ENCODE assay signal across 1 cellular context in genomic region chr13:21603531-21604448, GRCh38.
A peak's percentile ranks its signal among the peaks of the same experiment; 100 is the strongest.
TF ChIP-seq lines count a peak whose summit lies in the region.

MICU2 (minus strand) TSS chr13:21604170; CDS start chr13:21604148, 22 bp downstream.

TF ChIP-seq in HepG2, 621 proteins besides CTCF, POLR2A, EP300 and RAD21 (continued from another document and continues in another):
- TF ChIP-seq MYPOP (CRISPR knock-in tag; IDR thresholded peaks at IDR 0.05) (peak; percentile 93), FIP1L1 (IDR thresholded peaks at IDR 0.05; ENCODE audit: borderline replicate concordance, insufficient read depth, low read depth, low read length) (no peak), BCLAF1 (IDR thresholded peaks at IDR 0.05) (no peak), KDM4B (CRISPR knock-in tag; IDR thresholded peaks at IDR 0.05) (no peak), SP140L (CRISPR knock-in tag; IDR thresholded peaks at IDR 0.05; ENCODE audit: borderline replicate concordance) (no peak), FOXA1 (IDR thresholded peaks at IDR 0.05) (no peak), FOXA1 (CRISPR knock-in tag; IDR thresholded peaks at IDR 0.05) (peak; percentile 18; the same call in 1 of the 2 replicates), ZNF800 (CRISPR knock-in tag; IDR thresholded peaks at IDR 0.05) (no peak), DPF2 (CRISPR knock-in tag; IDR thresholded peaks at IDR 0.05; ENCODE audit: borderline replicate concordance, low read depth) (no peak), ZNF468 (CRISPR knock-in tag; IDR thresholded peaks at IDR 0.05) (no peak), RBM22 (optimal IDR thresholded peaks at IDR 0.05; ENCODE audit: low read length) (no peak), CEBPG (CRISPR knock-in tag; IDR thresholded peaks at IDR 0.05) (no peak), CHCHD3 (CRISPR knock-in tag; IDR thresholded peaks at IDR 0.05) (no peak), ONECUT2 (CRISPR knock-in tag; IDR thresholded peaks at IDR 0.05) (no peak), RNF2 (conservative IDR thresholded peaks at IDR 0.05; ENCODE audit: low read depth) (peak; percentile 91), KIAA2018 (CRISPR knock-in tag; IDR thresholded peaks at IDR 0.05; ENCODE audit: borderline replicate concordance) (no peak; the same call in 1 of the 2 replicates), CBFB (CRISPR knock-in tag; IDR thresholded peaks at IDR 0.05) (peak; percentile 72), ZNF564 (CRISPR knock-in tag; IDR thresholded peaks at IDR 0.05) (peak; percentile 88; the same call in 1 of the 2 replicates), TFAP4 (IDR thresholded peaks at IDR 0.05; ENCODE audit: borderline replicate concordance, low read depth) (peak; percentile 12; the same call in 1 of the 2 replicates), TEAD3 (CRISPR knock-in tag; optimal IDR thresholded peaks at IDR 0.05; ENCODE audit: borderline replicate concordance) (peak; percentile 14), FOSL2 (CRISPR knock-in tag; IDR thresholded peaks at IDR 0.05) (peak; percentile 48; the same call in 1 of the 2 replicates), ATF2 (CRISPR knock-in tag; IDR thresholded peaks at IDR 0.05) (peak; percentile 86), JARID2 (CRISPR knock-in tag; IDR thresholded peaks at IDR 0.05; ENCODE audit: insufficient replicate concordance) (no peak), RBM39 (IDR thresholded peaks at IDR 0.05; ENCODE audit: low read depth, low read length, poor library complexity, severe bottlenecking) (peak; percentile 93), ZNF609 (CRISPR knock-in tag; IDR thresholded peaks at IDR 0.05; ENCODE audit: borderline replicate concordance) (no peak; the same call in 1 of the 2 replicates), SRY (CRISPR knock-in tag; IDR thresholded peaks at IDR 0.05) (peak; percentile 84; the same call in 1 of the 2 replicates), GPN1 (CRISPR knock-in tag; IDR thresholded peaks at IDR 0.05; ENCODE audit: borderline replicate concordance) (no peak), GATAD2A (CRISPR knock-in tag; IDR thresholded peaks at IDR 0.05) (no peak; the same call in 1 of the 2 replicates), E2F2 (CRISPR knock-in tag; IDR thresholded peaks at IDR 0.05; ENCODE audit: borderline replicate concordance) (peak; percentile 78; the same call in 1 of the 2 replicates), U2AF2 (IDR thresholded peaks at IDR 0.05; ENCODE audit: low read depth, low read length) (peak; percentile 54; the same call in 1 of the 2 replicates), ZNF577 (CRISPR knock-in tag; IDR thresholded peaks at IDR 0.05; ENCODE audit: borderline replicate concordance, low read depth) (no peak), ZNF317 (CRISPR knock-in tag; IDR thresholded peaks at IDR 0.05) (0 out of 2 replicates have a peak, but pooled peaks have one; percentile 34)
